ENCODE assay signal across 25 cellular contexts in the genomic region with DNA sequence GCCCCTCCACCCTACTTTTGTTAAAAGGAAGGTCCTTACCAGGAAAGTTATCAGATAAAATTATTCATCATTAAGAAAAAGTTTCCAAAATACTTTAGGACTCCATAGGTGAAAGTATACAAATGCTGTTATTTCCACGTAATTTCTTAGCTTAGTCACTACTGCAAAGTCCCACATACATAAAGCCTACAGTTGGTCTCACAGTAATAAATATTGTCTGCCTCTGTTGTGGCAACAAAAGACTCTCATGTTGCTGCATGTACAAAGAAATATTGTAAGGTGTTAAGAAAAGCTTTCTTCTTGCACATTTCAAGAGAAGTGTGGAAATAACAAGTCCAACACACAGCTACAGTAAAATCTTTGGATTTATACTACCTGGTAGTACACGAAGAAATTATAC.
"Had no signal": no experiment of that assay in that cellular context is flagged by ENCODE, and none has a peak within 500 bp of the region (broad histone marks: within the 10 kb centered on the region; RNA-seq: fewer than 3 reads in every experiment).

No MANE protein-coding gene starts in this region.

- H3K27me3 Mint-ChIP-seq: activated CD8-positive, alpha-beta T cell treated with anti-CD3 and anti-CD28 coated beads for 36 hours; activated T-helper 17 cell treated with anti-CD3 and anti-CD28 coated beads, Interleukin-2, amount 50 U/mL, for 72 hours had no signal

- H3K36me3 ChIP-seq: colonic mucosa, gastrocnemius medialis, right atrium auricular region, thoracic aorta, uterus had no signal

- H3K9me3 ChIP-seq: colonic mucosa, gastrocnemius medialis, right atrium auricular region, thoracic aorta, uterus had no signal

- H3K4me1 ChIP-seq: uterus had no signal

- H3K27ac Mint-ChIP-seq: activated CD8-positive, alpha-beta T cell treated with anti-CD3 and anti-CD28 coated beads for 36 hours; activated naive CD4-positive, alpha-beta T cell treated with anti-CD3 and anti-CD28 coated beads, Interleukin-2, amount 50 U/mL, for 24 hours; activated naive CD8-positive, alpha-beta T cell treated with anti-CD3 and anti-CD28 coated beads, Interleukin-2, amount 50 U/mL, for 24 hours; activated T-helper 17 cell treated with anti-CD3 and anti-CD28 coated beads, Interleukin-2, amount 50 U/mL, for 72 hours; memory B cell; natural killer cell had no signal

- H3K27ac ChIP-seq: colonic mucosa, thoracic aorta, uterus had no signal

- H3K4me3 ChIP-seq: colonic mucosa, gastrocnemius medialis, right atrium auricular region, thoracic aorta, uterus had no signal

- H3K27me3 ChIP-seq: colonic mucosa, gastrocnemius medialis, right atrium auricular region, uterus had no signal

- ATAC-seq: activated CD8-positive, alpha-beta T cell treated with anti-CD3 and anti-CD28 coated beads for 36 hours; activated naive CD8-positive, alpha-beta T cell treated with anti-CD3 and anti-CD28 coated beads, Interleukin-2, amount 50 U/mL, for 24 hours; activated T-cell treated with anti-CD3 and anti-CD28 coated beads, Interleukin-2, amount 50 U/mL, for 4 hours; gastrocnemius medialis; natural killer cell; stimulated activated naive CD8-positive, alpha-beta T cell treated with anti-CD3 and anti-CD28 coated beads, Interleukin-15, Interleukin-2, amounts not matched to agents 100 U/mL and 50 U/mL, for 24 hours had no signal

- DNase-seq: activated CD4-positive, alpha-beta T cell treated with anti-CD3 and anti-CD28 coated beads, Interleukin-2, amount 50 U/mL, for 1 hour; activated CD8-positive, alpha-beta T cell treated with anti-CD3 and anti-CD28 coated beads for 36 hours; activated gamma-delta T cell treated with Interleukin-2 at 50 U/mL for 16 hours; activated naive CD8-positive, alpha-beta T cell treated with anti-CD3 and anti-CD28 coated beads, Interleukin-2, amount 50 U/mL, for 24 hours; activated T-cell treated with anti-CD3 and anti-CD28 coated beads, Interleukin-2, amount 50 U/mL, for 4 hours; amygdala; cerebellar nuclear complex; colonic mucosa; effector CD8-positive, alpha-beta T cell; gastrocnemius medialis; glutamatergic neuron; hippocampal formation; kidney; left colon; natural killer cell; stimulated activated CD4-positive, alpha-beta T cell treated with anti-CD3 and anti-CD28 coated beads, Interleukin-2, amount 100 ng/mL, for 48 hours; stimulated activated naive CD8-positive, alpha-beta T cell treated with anti-CD3 and anti-CD28 coated beads, Interleukin-15, Interleukin-2, amounts not matched to agents 100 U/mL and 50 U/mL, for 24 hours; T-helper 2 cell; trophoblast cell; uterus had no signal

- H3K4me1 Mint-ChIP-seq: activated naive CD4-positive, alpha-beta T cell treated with anti-CD3 and anti-CD28 coated beads, Interleukin-2, amount 50 U/mL, for 24 hours; natural killer cell had no signal

- H3K9me3 Mint-ChIP-seq: activated CD8-positive, alpha-beta T cell treated with anti-CD3 and anti-CD28 coated beads for 36 hours; activated naive CD4-positive, alpha-beta T cell treated with anti-CD3 and anti-CD28 coated beads, Interleukin-2, amount 50 U/mL, for 24 hours; activated naive CD8-positive, alpha-beta T cell treated with anti-CD3 and anti-CD28 coated beads, Interleukin-2, amount 50 U/mL, for 24 hours; activated T-cell treated with anti-CD3 and anti-CD28 coated beads, Interleukin-2, amount 50 U/mL, for 4 hours; activated T-helper 17 cell treated with anti-CD3 and anti-CD28 coated beads, Interleukin-2, amount 50 U/mL, for 72 hours; memory B cell; natural killer cell had no signal

- H3K4me3 Mint-ChIP-seq: activated CD8-positive, alpha-beta T cell treated with anti-CD3 and anti-CD28 coated beads for 36 hours; activated naive CD4-positive, alpha-beta T cell treated with anti-CD3 and anti-CD28 coated beads, Interleukin-2, amount 50 U/mL, for 24 hours; activated naive CD8-positive, alpha-beta T cell treated with anti-CD3 and anti-CD28 coated beads, Interleukin-2, amount 50 U/mL, for 24 hours; activated T-cell treated with anti-CD3 and anti-CD28 coated beads, Interleukin-2, amount 50 U/mL, for 4 hours; activated T-helper 17 cell treated with anti-CD3 and anti-CD28 coated beads, Interleukin-2, amount 50 U/mL, for 72 hours; memory B cell; natural killer cell had no signal

- H3K36me3 Mint-ChIP-seq: activated naive CD4-positive, alpha-beta T cell treated with anti-CD3 and anti-CD28 coated beads, Interleukin-2, amount 50 U/mL, for 24 hours; memory B cell; natural killer cell had no signal
